Comparison of ENCODE assay signal across 1 cellular context in genomic region chr17:77887110-77887463, GRCh38.
TF ChIP-seq lines count a peak whose summit lies in the region.

No MANE protein-coding gene starts in this region.

TF ChIP-seq in GM23338, 12 proteins besides CTCF, POLR2A, EP300 and RAD21 (continued from another document):
- TF ChIP-seq ETS1 (IDR thresholded peaks at IDR 0.05) (no peak), JUNB (IDR thresholded peaks at IDR 0.05; ENCODE audit: unreplicated experiment) (no peak), REST (IDR thresholded peaks at IDR 0.05; ENCODE audit: unreplicated experiment) (no peak), ZNF114 (CRISPR knock-in tag; IDR thresholded peaks at IDR 0.05) (no peak), STAT1 (IDR thresholded peaks at IDR 0.05; ENCODE audit: unreplicated experiment) (no peak)
